1 cellular context compared by ENCODE assay signal in the genomic region with DNA sequence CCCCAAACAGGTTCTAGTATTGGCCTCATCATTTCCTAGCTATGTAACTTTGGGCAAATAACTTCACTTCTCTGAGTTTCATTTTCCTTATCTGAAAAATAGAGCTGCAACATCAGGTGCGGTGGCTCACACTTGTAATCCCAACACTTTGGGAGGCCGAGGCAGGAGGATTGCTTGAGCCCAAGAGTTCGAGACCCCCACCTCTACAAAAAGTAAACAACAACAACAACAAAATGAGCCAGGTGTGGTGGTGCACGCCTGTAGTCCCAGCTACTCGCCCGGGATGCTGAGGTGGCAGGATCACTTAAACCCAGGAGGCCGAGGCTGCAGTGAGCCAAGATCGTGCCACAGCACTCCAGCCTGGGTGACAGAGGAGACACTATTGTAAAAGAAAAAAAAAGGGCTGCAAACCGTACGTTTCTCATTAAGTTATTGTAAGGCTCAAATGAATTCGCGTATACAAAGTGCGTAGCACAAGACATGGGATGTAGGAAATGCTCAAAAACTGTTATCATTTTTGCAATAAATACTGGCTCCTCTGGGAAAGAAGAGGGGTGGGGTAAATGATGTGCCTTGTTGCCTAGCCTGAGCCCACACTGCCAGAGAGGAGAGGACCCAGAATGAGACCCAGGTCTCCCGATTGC.
TF ChIP-seq lines count a peak whose summit lies in the region.

No MANE protein-coding gene starts in this region.

TF ChIP-seq in endothelial cell of umbilical vein, 7 proteins besides CTCF, POLR2A, EP300 and RAD21:
- no peak for TF ChIP-seq POLR2AphosphoS5 (IDR thresholded peaks at IDR 0.05; ENCODE audit: insufficient read depth, low read depth, low read length)
- TF ChIP-seq MYC (IDR thresholded peaks at IDR 0.05; ENCODE audit: low read depth, low read length), result no peak
- no peak for TF ChIP-seq FOS (IDR thresholded peaks at IDR 0.05; ENCODE audit: borderline replicate concordance, insufficient read depth, low read length)
- TF ChIP-seq, protein P1, sequence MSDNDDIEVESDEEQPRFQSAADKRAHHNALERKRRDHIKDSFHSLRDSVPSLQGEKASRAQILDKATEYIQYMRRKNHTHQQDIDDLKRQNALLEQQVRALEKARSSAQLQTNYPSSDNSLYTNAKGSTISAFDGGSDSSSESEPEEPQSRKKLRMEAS (IDR thresholded peaks at IDR 0.05; ENCODE audit: insufficient read depth, insufficient read length), result no peak
- no peak for TF ChIP-seq GATA2 (IDR thresholded peaks at IDR 0.05; ENCODE audit: insufficient read depth, insufficient read length, low read depth, low read length)
- no peak for TF ChIP-seq EZH2 (IDR thresholded peaks at IDR 0.05; ENCODE audit: borderline replicate concordance, low read depth, low read length, severe bottlenecking)
- TF ChIP-seq JUN (IDR thresholded peaks at IDR 0.05; ENCODE audit: borderline replicate concordance, insufficient read depth, insufficient read length, low read depth), result no peak
